11 cellular contexts compared by ENCODE assay signal in genomic region chr4:184437988-184438774, GRCh38. TPM values are rescaled to one million over a fixed set of nuclear protein-coding genes. Genes with fewer than 3 reads are reported as not detected.
DNase-seq lines count a peak whose midpoint lies in the region; ATAC-seq and TF ChIP-seq lines count a peak whose summit lies in the region.
"Had no signal": no experiment of that assay in that cellular context is flagged by ENCODE, and none has a peak within 500 bp of the region (broad histone marks: within the 10 kb centered on the region; RNA-seq: fewer than 3 reads in every experiment).

No MANE protein-coding gene starts in this region.

- no peak overlapping the region for H3K4me3 ChIP-seq in psoas muscle

- H3K9me3 Mint-ChIP-seq in activated naive CD8-positive, alpha-beta T cell (ENCODE audit: low read depth) = no peaks in the 10 kb centered on the region
- H3K9me3 Mint-ChIP-seq: mesothelial cell of epicardium had no signal

- intact Hi-C loops in psoas muscle (cut with DNase I) = no loop called here
- intact Hi-C loops in left cardiac atrium (cut with DNase I) = no loop called here

- no peaks in the 10 kb centered on the region for H3K36me3 Mint-ChIP-seq in activated naive CD8-positive, alpha-beta T cell
- H3K36me3 Mint-ChIP-seq: mesothelial cell of epicardium had no signal

- no peaks in the 10 kb centered on the region for H3K27me3 Mint-ChIP-seq in activated naive CD8-positive, alpha-beta T cell

- H3K4me1 ChIP-seq in psoas muscle = peaks cover 69% of the 10 kb centered on the region

- H3K36me3 ChIP-seq in psoas muscle (ENCODE audit: insufficient read depth in 1 of 2, low read depth in 1 of 2) = no peaks in the 10 kb centered on the region

- H3K27ac Mint-ChIP-seq in activated naive CD8-positive, alpha-beta T cell = peak overlapping the region; percentile 58
- H3K27ac Mint-ChIP-seq: mesothelial cell of epicardium had no signal

- DNase-seq in NCI-H2227 (lab: John Stamatoyannopoulos, UW; ENCODE audit: unreplicated experiment) (peak; percentile 1), NCI-H2227 treated with DMSO at 0.1 percent for 48 hours (lab: John Stamatoyannopoulos, UW) (no peak), NCI-H1436 (lab: John Stamatoyannopoulos, UW) (peak; percentile 58), psoas muscle (no peak), amygdala (lab: John Stamatoyannopoulos, UW) (no peak), left cardiac atrium (no peak)
- no peak for DNase-seq in stimulated activated CD4-positive, alpha-beta T cell treated with anti-CD3 and anti-CD28 coated beads, Interleukin-1b, Interleukin-23, amount 100 ng/mL, for 48 hours
- DNase-seq: NCI-H1105 treated with DMSO at 0.1 percent for 48 hours; stimulated activated CD4-positive, alpha-beta T cell treated with anti-CD3 and anti-CD28 coated beads, Interleukin-4, amount 100 ng/mL, for 4 hours had no signal

- WGBS in psoas muscle, 3 donors = 50 to 58% (median 57%) methylated on average over 12 of the region's 12 CpGs

- no peaks in the 10 kb centered on the region for H3K9me3 ChIP-seq in psoas muscle

- peak overlapping the region; percentile 39 for H3K27ac ChIP-seq in psoas muscle

- H3K4me3 Mint-ChIP-seq in activated naive CD8-positive, alpha-beta T cell = no peak overlapping the region
- H3K4me3 Mint-ChIP-seq: mesothelial cell of epicardium had no signal

- ATAC-seq in psoas muscle = peak in 1 of 4 donors; percentile 22
- no peak for ATAC-seq in left cardiac atrium

- H3K27me3 ChIP-seq in psoas muscle (ENCODE audit: insufficient read depth in 3 of 3, low read length in 2 of 3) = no peaks in the 10 kb centered on the region

- TF ChIP-seq CTCF in psoas muscle (IDR thresholded peaks at IDR 0.05) = no peak

- peaks cover 81% of the 10 kb centered on the region for H3K4me1 Mint-ChIP-seq in activated naive CD8-positive, alpha-beta T cell (ENCODE audit: low read depth)

RNA-seq across cellular contexts. Expression of gene IRF2, which starts 36.2 kb away (rescaled TPM):
- total RNA-seq in psoas muscle (10 to 100 TPM; 14.6 to 23.4 (median 16.3) TPM), left cardiac atrium (10 to 100 TPM; 27.1 to 30.0 TPM)
- polyA plus RNA-seq in psoas muscle = 10 to 100 TPM in 2 of 3 donors, 1 to 10 TPM in 1; 6.7 to 28.9 (median 21.1) TPM

Comparison
In these comparisons a context has a peak if more than half of its experiments do, and no peak if none do; other contexts are left out.
1. DNase-seq: peak in NCI-H2227 (single experiment) and NCI-H1436 (single experiment); none in NCI-H2227 treated with DMSO at 0.1 percent for 48 hours (single experiment), psoas muscle (0 of 2), stimulated activated CD4-positive, alpha-beta T cell treated with anti-CD3 and anti-CD28 coated beads, Interleukin-1b, Interleukin-23, amount 100 ng/mL, for 48 hours (single experiment), amygdala (0 of 56) and left cardiac atrium (single experiment).